ENCODE assay signal across 8 cellular contexts in genomic region chr7:2157473-2158279, GRCh38.
DNase-seq lines count a peak whose midpoint lies in the region; ATAC-seq and TF ChIP-seq lines count a peak whose summit lies in the region.

No MANE protein-coding gene starts in this region.

- H3K27me3 ChIP-seq in muscle layer of colon (ENCODE audit: control insufficient read depth in 1 of 2, insufficient read depth in 2 of 2, low read length in 2 of 2): no peaks in the 10 kb centered on the region
- no peaks in the 10 kb centered on the region for H3K27me3 ChIP-seq in mesendoderm (ENCODE audit: insufficient read depth, low read length, poor library complexity)
- no peaks in the 10 kb centered on the region for H3K27me3 ChIP-seq in naive thymus-derived CD4-positive, alpha-beta T cell (ENCODE audit: control insufficient read depth in 2 of 2, insufficient read depth in 2 of 2, low read length in 2 of 2)

- no peak overlapping the region for H3K18ac ChIP-seq in mesendoderm (ENCODE audit: low read length)

- H3K4me1 ChIP-seq in muscle layer of colon (ENCODE audit: insufficient read depth, low read length): peaks cover 26% of the 10 kb centered on the region
- no peaks in the 10 kb centered on the region for H3K4me1 ChIP-seq in mesendoderm (ENCODE audit: control insufficient read depth, low read depth, low read length)
- H3K4me1 ChIP-seq in naive thymus-derived CD4-positive, alpha-beta T cell (ENCODE audit: control insufficient read depth in 2 of 2, insufficient read depth in 2 of 2, low read length in 2 of 2): no peaks in the 10 kb centered on the region

- no peak overlapping the region for H2BK5ac ChIP-seq in mesendoderm (ENCODE audit: low read length)

- POLR2A ChIA-PET in naive thymus-derived CD4-positive, alpha-beta T cell (lab: Charles Lee): no interaction called here

- H3K4ac ChIP-seq in mesendoderm (ENCODE audit: low read depth, low read length): no peak overlapping the region

- no peak overlapping the region for H4K5ac ChIP-seq in mesendoderm (ENCODE audit: low read length)

- WGBS in mesendoderm (ENCODE audit: extremely low coverage, insufficient coverage, low lambda C conversion rate): no CpG with 5 or more reads among the region's 19 CpGs

- no peak overlapping the region for H3K56ac ChIP-seq in mesendoderm (ENCODE audit: low read length)

- peaks cover 10% of the 10 kb centered on the region for H3K36me3 Mint-ChIP-seq in chondrocyte (ENCODE audit: low read depth)
- peaks cover 0 to 15% (median 4%) of the 10 kb centered on the region in 5 donors for H3K36me3 Mint-ChIP-seq in naive thymus-derived CD4-positive, alpha-beta T cell

- peaks cover 22% of the 10 kb centered on the region for H3K4me1 Mint-ChIP-seq in chondrocyte (ENCODE audit: low read depth)
- peaks cover 0 to 19% (median 0%) of the 10 kb centered on the region in 7 donors for H3K4me1 Mint-ChIP-seq in naive thymus-derived CD4-positive, alpha-beta T cell

- H3K36me3 ChIP-seq in muscle layer of colon (ENCODE audit: insufficient read depth, low read length) (no peaks in the 10 kb centered on the region), mesendoderm (ENCODE audit: control insufficient read depth, insufficient read depth, low read length) (no peaks in the 10 kb centered on the region)
- H3K36me3 ChIP-seq in naive thymus-derived CD4-positive, alpha-beta T cell (ENCODE audit: control insufficient read depth in 2 of 3, insufficient read depth in 3 of 3, low read length in 3 of 3): no peaks in the 10 kb centered on the region

- H3K9me3 Mint-ChIP-seq in chondrocyte (ENCODE audit: low read depth): no peaks in the 10 kb centered on the region
- H3K9me3 Mint-ChIP-seq in naive thymus-derived CD4-positive, alpha-beta T cell: no peaks in the 10 kb centered on the region

- H3K23ac ChIP-seq in mesendoderm (ENCODE audit: low read length): no peak overlapping the region

- peak overlapping the region; percentile 88 for H3K27ac Mint-ChIP-seq in chondrocyte (ENCODE audit: unreplicated experiment)
- H3K27ac Mint-ChIP-seq in naive thymus-derived CD4-positive, alpha-beta T cell: peak overlapping the region in 1 of 9 donors; percentile 33

- no peak for TF ChIP-seq CTCF in chondrocyte (IDR thresholded peaks at IDR 0.05)

- ATAC-seq in naive thymus-derived CD4-positive, alpha-beta T cell: no peak

- no peak overlapping the region for H2AK5ac ChIP-seq in mesendoderm (ENCODE audit: low read length)

- peak overlapping the region; percentile 85 for H3K27ac ChIP-seq in muscle layer of colon (ENCODE audit: low read depth, low read length)
- no peak overlapping the region for H3K27ac ChIP-seq in mesendoderm (ENCODE audit: low read depth, low read length)
- H3K27ac ChIP-seq in naive thymus-derived CD4-positive, alpha-beta T cell (ENCODE audit: low read depth, low read length): no peak overlapping the region

- CTCF ChIA-PET in naive thymus-derived CD4-positive, alpha-beta T cell (lab: Charles Lee): no interaction called here

- H3K79me2 ChIP-seq in mesendoderm (ENCODE audit: control insufficient read depth, insufficient read depth, low read length): no peaks in the 10 kb centered on the region

- H2BK120ac ChIP-seq in mesendoderm (ENCODE audit: low read depth, low read length): no peak overlapping the region

- H3K9me3 ChIP-seq in muscle layer of colon (ENCODE audit: low read length): no peaks in the 10 kb centered on the region
- no peaks in the 10 kb centered on the region for H3K9me3 ChIP-seq in naive thymus-derived CD4-positive, alpha-beta T cell (ENCODE audit: control insufficient read depth in 2 of 3, low read length in 3 of 3)

- intact Hi-C loops in naive thymus-derived CD4-positive, alpha-beta T cell (cut with micrococcal nuclease): no loop called here

- DNase-seq in DMS 273 (lab: John Stamatoyannopoulos, UW; ENCODE audit: unreplicated experiment) (peak; percentile 83), NCI-H2107 (lab: John Stamatoyannopoulos, UW) (peak; percentile 97), chondrocyte (ENCODE audit: low spot score) (peak; percentile 72), SKM-1 treated with dmso at 0.1 percent for 144 hours (lab: John Stamatoyannopoulos, UW; ENCODE audit: unreplicated experiment) (no peak), mesendoderm (no peak), NOMO-1 (lab: John Stamatoyannopoulos, UW; ENCODE audit: unreplicated experiment in 2 of 2) (no peak)
- DNase-seq in naive thymus-derived CD4-positive, alpha-beta T cell: no peak

- H3K4me3 ChIP-seq in muscle layer of colon (ENCODE audit: low read depth in 1 of 2, low read length in 2 of 2) (no peak overlapping the region), mesendoderm (ENCODE audit: low read length) (no peak overlapping the region)
- H3K4me3 ChIP-seq in naive thymus-derived CD4-positive, alpha-beta T cell (ENCODE audit: low read length): no peak overlapping the region

- H3K4me2 ChIP-seq in mesendoderm (ENCODE audit: low read length): no peak overlapping the region

- H3K4me3 Mint-ChIP-seq in chondrocyte (ENCODE audit: unreplicated experiment): no peak overlapping the region
- peak overlapping the region in 1 of 10 donors; percentile 26 for H3K4me3 Mint-ChIP-seq in naive thymus-derived CD4-positive, alpha-beta T cell

- H2BK15ac ChIP-seq in mesendoderm (replicated peaks; ENCODE audit: low read depth): no peak overlapping the region

- H3K27me3 Mint-ChIP-seq in chondrocyte (ENCODE audit: low read depth): no peaks in the 10 kb centered on the region
- no peaks in the 10 kb centered on the region for H3K27me3 Mint-ChIP-seq in naive thymus-derived CD4-positive, alpha-beta T cell

- no peak overlapping the region for H3K9ac ChIP-seq in muscle layer of colon (ENCODE audit: low read length)
- no peak overlapping the region for H3K9ac ChIP-seq in mesendoderm (ENCODE audit: low read length)

- H3K79me1 ChIP-seq in mesendoderm (ENCODE audit: low read length): peaks cover 1% of the 10 kb centered on the region

- H4K8ac ChIP-seq in mesendoderm (ENCODE audit: low read depth, low read length): no peak overlapping the region

Comparison
In these comparisons a context has a peak if more than half of its experiments do, and no peak if none do; other contexts are left out.
1. DNase-seq: peak in DMS 273 (single experiment), NCI-H2107 (single experiment) and chondrocyte (single experiment); none in SKM-1 treated with dmso at 0.1 percent for 144 hours (single experiment), mesendoderm (single experiment), naive thymus-derived CD4-positive, alpha-beta T cell (0 of 9) and NOMO-1 (0 of 2).